Comparison of ENCODE assay signal across 31 cellular contexts in the genomic region with DNA sequence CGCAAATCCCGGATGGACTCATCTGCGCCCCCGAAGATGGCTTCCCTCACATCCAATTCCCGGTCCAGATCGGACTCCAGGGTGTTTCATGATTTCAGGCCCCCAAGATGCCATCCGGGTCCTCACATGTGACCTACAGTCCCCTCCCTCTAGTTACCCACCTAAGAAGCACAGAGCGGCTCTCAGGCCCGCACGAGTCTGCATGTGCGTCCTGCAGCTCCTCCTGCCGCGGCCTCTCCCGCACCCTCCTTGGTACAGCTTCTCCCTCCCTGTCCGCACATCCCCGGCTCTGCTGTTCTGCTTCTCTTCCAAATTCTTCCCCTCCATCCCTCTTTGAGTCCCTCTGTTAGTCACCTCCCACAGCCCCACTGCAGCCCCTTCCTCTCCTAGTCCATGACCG.
"Had no signal": no experiment of that assay in that cellular context is flagged by ENCODE, and none has a peak within 500 bp of the region (broad histone marks: within the 10 kb centered on the region; RNA-seq: fewer than 3 reads in every experiment).

No MANE protein-coding gene starts in this region.

- H3K4me1 ChIP-seq: parathyroid adenoma, psoas muscle, spleen, suprapubic skin, testis, tibial artery, transverse colon, upper lobe of right lung, uterus had no signal

- DNase-seq: naive thymus-derived CD8-positive, alpha-beta T cell; nephron progenitor cell; occipital lobe; ovary; posterior cingulate gyrus; psoas muscle; right cardiac atrium; spleen; stimulated activated CD4-positive, alpha-beta T cell treated with anti-CD3 and anti-CD28 coated beads, Interleukin-12 subunit alpha, Interleukin-12 subunit beta, amount 100 ng/mL, for 4 hours; stimulated activated CD4-positive, alpha-beta T cell treated with anti-CD3 and anti-CD28 coated beads, Interleukin-1b, Interleukin-23, amount 100 ng/mL, for 48 hours; stimulated activated CD4-positive, alpha-beta T cell treated with anti-CD3 and anti-CD28 coated beads, Interleukin-4, amount 100 ng/mL, for 1 hour; stimulated activated CD4-positive, alpha-beta T cell treated with anti-CD3 and anti-CD28 coated beads, Interleukin-4, amount 100 ng/mL, for 4 hours; stimulated activated CD8-positive, alpha-beta memory T cell treated with anti-CD3 and anti-CD28 coated beads, Interleukin-4, amount 100 ng/mL, for 48 hours; stimulated activated naive CD4-positive, alpha-beta T cell; stimulated activated naive CD8-positive, alpha-beta T cell treated with anti-CD3 and anti-CD28 coated beads, Interleukin-15, amount 100 ng/mL, for 72 hours; stimulated activated naive CD8-positive, alpha-beta T cell treated with anti-CD3 and anti-CD28 coated beads, Interleukin-15, Interleukin-2, amounts not matched to agents 100 U/mL and 50 U/mL, for 24 hours; testis; tibial artery; transverse colon; upper lobe of right lung; uterus had no signal

- H3K4me1 Mint-ChIP-seq: naive thymus-derived CD8-positive, alpha-beta T cell; nephron progenitor cell; neural crest cell; stimulated activated memory B cell treated with anti-CD40 and anti-IgM and Interleukin-4, amounts not matched to agents 10 μg/mL and 1 μg/mL and 100 μg/mL, for 72 hours; stimulated activated naive CD8-positive, alpha-beta T cell treated with anti-CD3 and anti-CD28 coated beads, Interleukin-15, amount 100 ng/mL, for 72 hours had no signal

- H3K27ac Mint-ChIP-seq: naive thymus-derived CD8-positive, alpha-beta T cell; natural killer cell treated with Interleukin-12 subunit alpha and Interleukin-12 subunit beta and Interleukin-15 and Interleukin-18, amount 100 ng/mL, for 72 hours; nephron progenitor cell; progenitor cell of endocrine pancreas; stimulated activated memory B cell treated with anti-CD40 and anti-IgM and Interleukin-4, amounts not matched to agents 10 μg/mL and 1 μg/mL and 100 μg/mL, for 72 hours; type B pancreatic cell had no signal

- H3K36me3 ChIP-seq: ovary, spleen, suprapubic skin, tibial artery, transverse colon, upper lobe of right lung, uterus had no signal

- ATAC-seq: naive thymus-derived CD8-positive, alpha-beta T cell; natural killer cell treated with Interleukin-12 subunit alpha and Interleukin-12 subunit beta and Interleukin-15 and Interleukin-18, amount 100 ng/mL, for 72 hours; psoas muscle; right cardiac atrium; sciatic nerve; stimulated activated memory B cell treated with anti-CD40 and anti-IgM and Interleukin-4, amounts not matched to agents 10 μg/mL and 1 μg/mL and 100 μg/mL, for 72 hours; stimulated activated naive CD8-positive, alpha-beta T cell treated with anti-CD3 and anti-CD28 coated beads, Interleukin-15, amount 100 ng/mL, for 72 hours; stimulated activated naive CD8-positive, alpha-beta T cell treated with anti-CD3 and anti-CD28 coated beads, Interleukin-15, Interleukin-2, amounts not matched to agents 100 U/mL and 50 U/mL, for 24 hours; upper lobe of right lung had no signal

- H3K27ac ChIP-seq: ovary, parathyroid adenoma, psoas muscle, skin epidermis, spleen, suprapubic skin, testis, tibial artery, transverse colon, upper lobe of right lung, uterus had no signal

- H3K4me2 ChIP-seq: smooth muscle cell had no signal

- H3K27me3 ChIP-seq: ovary, testis, uterus had no signal

- H3K36me3 Mint-ChIP-seq: naive thymus-derived CD8-positive, alpha-beta T cell; natural killer cell treated with Interleukin-12 subunit alpha and Interleukin-12 subunit beta and Interleukin-15 and Interleukin-18, amount 100 ng/mL, for 72 hours; stimulated activated memory B cell treated with anti-CD40 and anti-IgM and Interleukin-4, amounts not matched to agents 10 μg/mL and 1 μg/mL and 100 μg/mL, for 72 hours; type B pancreatic cell had no signal

- H3K4me3 ChIP-seq: ovary, psoas muscle, skin epidermis, smooth muscle cell, spleen, suprapubic skin, testis, tibial artery, transverse colon, upper lobe of right lung, uterus had no signal

- H3K4me3 Mint-ChIP-seq: naive thymus-derived CD8-positive, alpha-beta T cell; natural killer cell treated with Interleukin-12 subunit alpha and Interleukin-12 subunit beta and Interleukin-15 and Interleukin-18, amount 100 ng/mL, for 72 hours; nephron progenitor cell; neural crest cell; stimulated activated memory B cell treated with anti-CD40 and anti-IgM and Interleukin-4, amounts not matched to agents 10 μg/mL and 1 μg/mL and 100 μg/mL, for 72 hours; stimulated activated naive CD8-positive, alpha-beta T cell treated with anti-CD3 and anti-CD28 coated beads, Interleukin-15, amount 100 ng/mL, for 72 hours; type B pancreatic cell had no signal

- H2AFZ ChIP-seq: parathyroid adenoma had no signal

- H3K9me3 ChIP-seq: ovary, psoas muscle, spleen, suprapubic skin, testis, tibial artery, transverse colon, upper lobe of right lung, uterus had no signal

- H3K9ac ChIP-seq: parathyroid adenoma had no signal

- H3K9me3 Mint-ChIP-seq: naive thymus-derived CD8-positive, alpha-beta T cell; natural killer cell treated with Interleukin-12 subunit alpha and Interleukin-12 subunit beta and Interleukin-15 and Interleukin-18, amount 100 ng/mL, for 72 hours; nephron progenitor cell; neural crest cell; stimulated activated memory B cell treated with anti-CD40 and anti-IgM and Interleukin-4, amounts not matched to agents 10 μg/mL and 1 μg/mL and 100 μg/mL, for 72 hours; stimulated activated naive CD8-positive, alpha-beta T cell treated with anti-CD3 and anti-CD28 coated beads, Interleukin-15, amount 100 ng/mL, for 72 hours; type B pancreatic cell had no signal
